Comparison of ENCODE assay signal across 1 cellular context in the genomic region with DNA sequence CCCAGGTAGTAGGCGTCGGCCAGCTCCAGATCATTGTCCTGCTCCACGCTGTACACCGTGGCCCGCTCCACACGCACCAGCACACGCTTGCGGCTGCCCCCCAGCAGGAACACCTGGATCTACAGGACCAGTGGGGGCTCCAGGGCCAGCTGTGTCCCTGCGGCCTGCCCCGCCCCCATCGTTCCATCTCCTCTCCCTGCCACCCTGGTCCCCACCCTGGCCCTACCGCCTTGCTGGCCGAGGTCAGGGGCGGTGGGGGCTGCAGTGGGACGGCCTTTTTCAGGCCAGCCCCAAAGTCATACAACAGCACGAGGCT.
A peak's percentile ranks its signal among the peaks of the same experiment; 100 is the strongest.
TF ChIP-seq lines count a peak whose summit lies in the region.

No MANE protein-coding gene starts in this region.

TF ChIP-seq in HepG2, 621 proteins besides CTCF, POLR2A, EP300 and RAD21:
- peak; percentile 46 for TF ChIP-seq AGO2 (optimal IDR thresholded peaks at IDR 0.05; ENCODE audit: low read depth, low read length)
- no peak for TF ChIP-seq ZIK1 (CRISPR knock-in tag; IDR thresholded peaks at IDR 0.05; ENCODE audit: borderline replicate concordance, low read depth)
- 0 out of 2 replicates have a peak, but pooled peaks have one; percentile 15 for TF ChIP-seq TBX2 (CRISPR knock-in tag; IDR thresholded peaks at IDR 0.05; ENCODE audit: borderline replicate concordance)
- no peak for TF ChIP-seq ZNF780A (CRISPR knock-in tag; IDR thresholded peaks at IDR 0.05)
- no peak for TF ChIP-seq ZBTB3 (CRISPR knock-in tag; IDR thresholded peaks at IDR 0.05; ENCODE audit: borderline replicate concordance, low read depth)
- TF ChIP-seq CBFB (CRISPR knock-in tag; IDR thresholded peaks at IDR 0.05), result no peak
- TF ChIP-seq RBFOX2 (IDR thresholded peaks at IDR 0.05; ENCODE audit: low read depth, low read length), result 0 out of 2 replicates have a peak, but pooled peaks have one; percentile 2
- TF ChIP-seq, protein P1, sequence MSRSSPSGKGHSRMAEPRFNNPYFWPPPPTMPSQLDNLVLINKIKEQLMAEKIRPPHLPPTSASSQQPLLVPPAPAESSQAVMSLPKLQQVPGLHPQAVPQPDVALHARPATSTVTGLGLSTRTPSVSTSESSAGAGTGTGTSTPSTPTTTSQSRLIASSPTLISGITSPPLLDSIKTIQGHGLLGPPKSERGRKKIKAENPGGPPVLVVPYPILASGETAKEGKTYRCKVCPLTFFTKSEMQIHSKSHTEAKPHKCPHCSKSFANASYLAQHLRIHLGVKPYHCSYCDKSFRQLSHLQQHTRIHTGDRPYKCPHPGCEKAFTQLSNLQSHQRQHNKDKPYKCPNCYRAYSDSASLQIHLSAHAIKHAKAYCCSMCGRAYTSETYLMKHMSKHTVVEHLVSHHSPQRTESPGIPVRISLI (CRISPR knock-in tag; IDR thresholded peaks at IDR 0.05; ENCODE audit: borderline replicate concordance), result no peak
- no peak for TF ChIP-seq NCOR1 (IDR thresholded peaks at IDR 0.05; ENCODE audit: borderline replicate concordance, low read length)
